13 cellular contexts compared by ENCODE assay signal in genomic region chr14:31939934-31940333, GRCh38.
DNase-seq lines count a peak whose midpoint lies in the region; TF ChIP-seq lines count a peak whose summit lies in the region.
"Had no signal": no experiment of that assay in that cellular context is flagged by ENCODE, and none has a peak within 500 bp of the region (broad histone marks: within the 10 kb centered on the region; RNA-seq: fewer than 3 reads in every experiment).

No MANE protein-coding gene starts in this region.

- TF ChIP-seq CTCF in glutamatergic neuron (IDR thresholded peaks at IDR 0.05; ENCODE audit: partially characterized antibody, unreplicated experiment) (no peak), type B pancreatic cell (conservative IDR thresholded peaks at IDR 0.05) (no peak)

- H3K36me3 Mint-ChIP-seq in glutamatergic neuron (ENCODE audit: unreplicated experiment) (no peaks in the 10 kb centered on the region), type B pancreatic cell (no peaks in the 10 kb centered on the region)

- H3K4me1 Mint-ChIP-seq in glutamatergic neuron (ENCODE audit: low read depth, unreplicated experiment) (peaks cover 43% of the 10 kb centered on the region), type B pancreatic cell (ENCODE audit: unreplicated experiment) (peaks cover 35% of the 10 kb centered on the region)

- peak overlapping the region; percentile 59 for H3K27ac Mint-ChIP-seq in glutamatergic neuron (ENCODE audit: unreplicated experiment)
- no peak overlapping the region for H3K27ac Mint-ChIP-seq in type B pancreatic cell

- H3K9me3 Mint-ChIP-seq in glutamatergic neuron (ENCODE audit: unreplicated experiment) (peaks cover 2% of the 10 kb centered on the region), type B pancreatic cell (no peaks in the 10 kb centered on the region)

- DNase-seq in NCI-H146 (lab: John Stamatoyannopoulos, UW) (peak; percentile 13), NCI-H146 treated with DMSO at 0.1 percent for 48 hours (lab: John Stamatoyannopoulos, UW; ENCODE audit: unreplicated experiment) (no peak), NCI-H2171 (lab: John Stamatoyannopoulos, UW) (peak; percentile 65), NCI-H774 (lab: John Stamatoyannopoulos, UW) (peak; percentile 62), glutamatergic neuron (no peak), type B pancreatic cell (ENCODE audit: extremely low spot score, unreplicated experiment) (no peak), COLO829 (ENCODE audit: low spot score) (no peak), GDM1 (lab: John Stamatoyannopoulos, UW) (no peak)
- DNase-seq: DMS79 treated with DMSO at 0.1 percent for 48 hours, HCEC 1CT, MV-4-11, NCI-H1436, NCI-H2107 had no signal

- no peak overlapping the region for H3K4me3 Mint-ChIP-seq in glutamatergic neuron (ENCODE audit: unreplicated experiment)
- H3K4me3 Mint-ChIP-seq in type B pancreatic cell, result no peak overlapping the region

- peaks cover 3% of the 10 kb centered on the region for H3K27me3 Mint-ChIP-seq in glutamatergic neuron (ENCODE audit: unreplicated experiment)
- no peaks in the 10 kb centered on the region for H3K27me3 Mint-ChIP-seq in type B pancreatic cell

Comparison
In these comparisons a context has a peak if more than half of its experiments do, and no peak if none do; other contexts are left out.
1. DNase-seq: peak in NCI-H146 (single experiment), NCI-H2171 (single experiment) and NCI-H774 (single experiment); none in NCI-H146 treated with DMSO at 0.1 percent for 48 hours (single experiment), glutamatergic neuron (single experiment), type B pancreatic cell (single experiment), COLO829 (single experiment) and GDM1 (single experiment).